18 cellular contexts compared by ENCODE assay signal in genomic region chr17:79540306-79540705, GRCh38.
A peak's percentile ranks its signal among the peaks of the same experiment; 100 is the strongest.
DNase-seq lines count a peak whose midpoint lies in the region; ATAC-seq, FAIRE-seq and TF ChIP-seq lines count a peak whose summit lies in the region.
"Had no signal": no experiment of that assay in that cellular context is flagged by ENCODE, and none has a peak within 500 bp of the region (broad histone marks: within the 10 kb centered on the region; RNA-seq: fewer than 3 reads in every experiment).

No MANE protein-coding gene starts in this region.

- WGBS in aorta, 2 donors: 86% methylated on average over 17 of the region's 17 CpGs

- H3K4me3 Mint-ChIP-seq in CD4-positive, alpha-beta memory T cell: no peak overlapping the region
- H3K4me3 Mint-ChIP-seq: CD14-positive monocyte; CD8-positive, alpha-beta memory T cell had no signal

- H3K27me3 Mint-ChIP-seq in CD4-positive, alpha-beta memory T cell: peaks cover 5 to 26% of the 10 kb centered on the region in 2 donors

- CTCF ChIA-PET in HEK293T (lab: Yijun Ruan, JAX): interaction anchor here (0.5 kb wide), 1 partner anchor 75 kb away, joined by 3 read pairs; no protein-coding TSS in a partner anchor
- CTCF ChIA-PET in CD4-positive, alpha-beta memory T cell (lab: Charles Lee; ENCODE audit: partially characterized antibody): no interaction called here

- DNase-seq in caudate nucleus (lab: John Stamatoyannopoulos, UW) (peak in 21 of 61 donors; percentile 15 to 76 (median 32)), kidney (peak; percentile 40), posterior vena cava (ENCODE audit: low spot score) (peak; percentile 66), aorta (peak; percentile 25 to 74), cerebellar cortex (ENCODE audit: low spot score) (no peak), HEK293T (ENCODE audit: extremely low spot score) (no peak), NCI-H1092 (lab: John Stamatoyannopoulos, UW) (no peak)
- no peak for DNase-seq in CD4-positive, alpha-beta memory T cell
- DNase-seq: BE2C; CD8-positive, alpha-beta memory T cell; DMS79; GM23248; H7; IMR-90 had no signal

- no peaks in the 10 kb centered on the region for H3K36me3 Mint-ChIP-seq in CD4-positive, alpha-beta memory T cell
- H3K36me3 Mint-ChIP-seq: CD14-positive monocyte had no signal

- H3K4me3 ChIP-seq in kidney (ENCODE audit: low read length in 2 of 2) (no peak overlapping the region), aorta (ENCODE audit: low read length in 2 of 2) (no peak overlapping the region)
- no peak overlapping the region for H3K4me3 ChIP-seq in CD4-positive, alpha-beta memory T cell (ENCODE audit: low read length in 2 of 2)
- H3K4me3 ChIP-seq: A549, GM12878, GM23248 had no signal

- H3K27ac Mint-ChIP-seq in CD4-positive, alpha-beta memory T cell: no peak overlapping the region
- H3K27ac Mint-ChIP-seq: CD14-positive monocyte; CD8-positive, alpha-beta memory T cell had no signal

- H3K9ac ChIP-seq in kidney (ENCODE audit: low read length in 2 of 2): no peak overlapping the region
- H3K9ac ChIP-seq: GM23248 had no signal

- TF ChIP-seq CTCF in kidney (IDR thresholded peaks at IDR 0.05; ENCODE audit: borderline replicate concordance, extremely low read depth, insufficient read depth): no peak

- H3K27me3 ChIP-seq in aorta (ENCODE audit: control insufficient read depth in 1 of 2, insufficient read depth in 2 of 2, low read length in 1 of 2): no peaks in the 10 kb centered on the region
- H3K27me3 ChIP-seq in CD4-positive, alpha-beta memory T cell (ENCODE audit: insufficient read depth, low read length): no peaks in the 10 kb centered on the region

- no peaks in the 10 kb centered on the region for H3K4me1 ChIP-seq in kidney (ENCODE audit: control insufficient read depth in 1 of 2, insufficient read depth in 1 of 2, low read depth in 1 of 2, low read length in 2 of 2)
- no peaks in the 10 kb centered on the region for H3K4me1 ChIP-seq in aorta (ENCODE audit: control insufficient read depth in 1 of 2, insufficient read depth in 2 of 2, low read length in 2 of 2)
- H3K4me1 ChIP-seq in CD4-positive, alpha-beta memory T cell (ENCODE audit: insufficient read depth, low read length): no peaks in the 10 kb centered on the region
- H3K4me1 ChIP-seq: BE2C had no signal

- POLR2A ChIA-PET in HEK293T (lab: Yijun Ruan, JAX): no interaction called here
- POLR2A ChIA-PET in CD4-positive, alpha-beta memory T cell (lab: Charles Lee; ENCODE audit: partially characterized antibody): no interaction called here

- H3K9me3 Mint-ChIP-seq in CD4-positive, alpha-beta memory T cell: no peaks in the 10 kb centered on the region
- H3K9me3 Mint-ChIP-seq: CD8-positive, alpha-beta memory T cell had no signal

- H3K9me3 ChIP-seq in kidney (ENCODE audit: control insufficient read depth in 1 of 2, low read length in 2 of 2): no peaks in the 10 kb centered on the region
- no peaks in the 10 kb centered on the region for H3K9me3 ChIP-seq in aorta (ENCODE audit: control insufficient read depth, low read length)
- H3K9me3 ChIP-seq in CD4-positive, alpha-beta memory T cell (ENCODE audit: control insufficient read depth in 1 of 2, low read length in 2 of 2): no peaks in the 10 kb centered on the region
- H3K9me3 ChIP-seq: A549, BE2C had no signal

- H3K27ac ChIP-seq in caudate nucleus (ENCODE audit: low read depth, low read length) (peak overlapping the region; percentile 36), kidney (ENCODE audit: low read depth in 2 of 2, low read length in 2 of 2) (no peak overlapping the region), aorta (ENCODE audit: low read depth in 1 of 2, low read length in 2 of 2) (no peak overlapping the region)
- no peak overlapping the region for H3K27ac ChIP-seq in CD4-positive, alpha-beta memory T cell (ENCODE audit: low read depth, low read length)
- H3K27ac ChIP-seq: A549, GM23248 had no signal

- intact Hi-C loops in kidney (cut with DNase I): no loop called here
- intact Hi-C loops in posterior vena cava (cut with DNase I): no loop called here
- intact Hi-C loops in aorta (cut with DNase I): no loop called here
- intact Hi-C loops in CD4-positive, alpha-beta memory T cell (cut with micrococcal nuclease): no loop called here

- no peaks in the 10 kb centered on the region for H3K4me1 Mint-ChIP-seq in CD4-positive, alpha-beta memory T cell
- H3K4me1 Mint-ChIP-seq: CD14-positive monocyte; CD8-positive, alpha-beta memory T cell had no signal

- no peak for ATAC-seq in aorta (ENCODE audit: low FRiP score)
- ATAC-seq: A549, GM12878 had no signal

- no peak for FAIRE-seq in kidney (lab: Jason Lieb, UNC)
- FAIRE-seq: A549, GM12878, GM18507 had no signal

- no peaks in the 10 kb centered on the region for H3K36me3 ChIP-seq in kidney (ENCODE audit: control insufficient read depth in 1 of 2, insufficient read depth in 2 of 2, low read length in 2 of 2)
- no peaks in the 10 kb centered on the region for H3K36me3 ChIP-seq in aorta (ENCODE audit: control insufficient read depth in 1 of 2, insufficient read depth in 2 of 2, low read length in 1 of 2)
- H3K36me3 ChIP-seq in CD4-positive, alpha-beta memory T cell (ENCODE audit: insufficient read depth, low read length): no peaks in the 10 kb centered on the region
- H3K36me3 ChIP-seq: BE2C had no signal

TF ChIP-seq in HEK293T, 16 proteins besides CTCF, POLR2A, EP300 and RAD21:
- TF ChIP-seq LEF1 (IDR thresholded peaks at IDR 0.05; ENCODE audit: borderline replicate concordance): no peak
- no peak for TF ChIP-seq TARDBP (IDR thresholded peaks at IDR 0.05)
TF ChIP-seq in HEK293T: peak in this region for 0.

Comparison
In these comparisons a context has a peak if more than half of its experiments do, and no peak if none do; other contexts are left out.
1. DNase-seq: peak in kidney (single experiment), posterior vena cava (single experiment) and aorta (2 of 2); none in cerebellar cortex (single experiment), HEK293T (single experiment), CD4-positive, alpha-beta memory T cell (0 of 5) and NCI-H1092 (single experiment).